Comparison of ENCODE assay signal across 7 cellular contexts in genomic region chr17:36242046-36242445, GRCh38. TPM values are rescaled to one million over a fixed set of nuclear protein-coding genes. Genes with fewer than 3 reads are reported as not detected.
"Had no signal": no experiment of that assay in that cellular context is flagged by ENCODE, and none has a peak within 500 bp of the region (broad histone marks: within the 10 kb centered on the region; RNA-seq: fewer than 3 reads in every experiment).

No MANE protein-coding gene starts in this region.

RNA-seq across cellular contexts. Expression of gene TBC1D3I, which starts 22.3 kb away (rescaled TPM):
- total RNA-seq: GM23248, GM23338, H1, H4, H7 had no signal

RNA-seq across cellular contexts. Expression of gene CCL4L2, which starts 31.2 kb away (rescaled TPM):
- total RNA-seq: GM23248, GM23338, H1, H4, H7, H9, HFFc6 had no signal

RNA-seq across cellular contexts. Expression of gene CCL3L1, which starts 45.5 kb away (rescaled TPM):
- total RNA-seq: GM23248, GM23338, H1, H4, H7, H9 had no signal
